23 cellular contexts compared by ENCODE assay signal in the genomic region with DNA sequence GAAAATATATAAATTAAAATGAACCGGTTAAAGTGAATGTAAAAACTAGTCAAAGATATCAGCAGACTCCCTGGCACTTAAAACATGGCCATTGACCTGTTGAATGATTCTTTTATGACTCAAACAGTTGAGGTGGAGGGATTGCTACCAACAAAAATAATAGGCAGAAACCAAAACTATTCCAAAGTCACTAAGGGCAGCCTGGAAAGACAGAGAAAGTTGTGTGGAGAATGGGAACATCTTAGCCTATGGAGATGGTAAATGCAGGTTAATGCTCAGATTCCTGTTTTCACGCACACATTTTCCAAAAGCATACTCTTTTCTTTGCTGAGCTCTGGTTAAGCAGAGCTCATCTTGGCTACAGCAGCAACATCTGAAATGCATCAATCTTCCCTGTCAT.
"Had no signal": no experiment of that assay in that cellular context is flagged by ENCODE, and none has a peak within 500 bp of the region (broad histone marks: within the 10 kb centered on the region; RNA-seq: fewer than 3 reads in every experiment).

No MANE protein-coding gene starts in this region.

- H3K4me3 ChIP-seq: colonic mucosa, gastroesophageal sphincter, heart left ventricle, hepatocyte, lung, mucosa of descending colon, neural progenitor cell, prostate gland, right atrium auricular region, stomach, thyroid gland had no signal

- H3K9ac ChIP-seq: neural progenitor cell, parathyroid adenoma had no signal

- H3K27ac ChIP-seq: colonic mucosa, epithelial cell of prostate, foreskin keratinocyte, gastroesophageal sphincter, heart left ventricle, hepatocyte, neural progenitor cell, parathyroid adenoma, prostate gland, right atrium auricular region, stomach, thyroid gland had no signal

- H3K4me2 ChIP-seq: hepatocyte, neural progenitor cell had no signal

- H3K9me3 ChIP-seq: colonic mucosa, gastroesophageal sphincter, heart left ventricle, mucosa of descending colon, prostate gland, right atrium auricular region, stomach, thyroid gland had no signal

- H3K4me1 ChIP-seq: colonic mucosa, foreskin keratinocyte, gastroesophageal sphincter, neural progenitor cell, parathyroid adenoma, prostate gland, right atrium auricular region, stomach, thyroid gland had no signal

- H2AFZ ChIP-seq: hepatocyte, neural progenitor cell, parathyroid adenoma had no signal

- DNase-seq: colonic mucosa; effector CD8-positive, alpha-beta T cell; endodermal cell; foreskin keratinocyte; heart left ventricle; kidney; mesenchymal stem cell; mucosa of descending colon; naive B cell; stimulated activated CD4-positive, alpha-beta T cell treated with anti-CD3 and anti-CD28 coated beads, Interleukin-2, amount 100 ng/mL, for 24 hours; stimulated activated CD4-positive, alpha-beta T cell treated with anti-CD3 and anti-CD28 coated beads, Interleukin-4, amount 100 ng/mL, for 24 hours; stimulated activated naive CD4-positive, alpha-beta T cell treated with Interleukin-2 at 50 U/mL for 16 hours; stomach; thyroid gland; trophoblast cell had no signal

- H3K36me3 ChIP-seq: colonic mucosa, gastroesophageal sphincter, heart left ventricle, neural progenitor cell, prostate gland, right atrium auricular region, stomach, thyroid gland had no signal

- H3K27me3 ChIP-seq: colonic mucosa, foreskin keratinocyte, gastroesophageal sphincter, heart left ventricle, hepatocyte, neural progenitor cell, right atrium auricular region, stomach, thyroid gland had no signal

- H3K79me2 ChIP-seq: hepatocyte, parathyroid adenoma had no signal
